In the genomic region with DNA sequence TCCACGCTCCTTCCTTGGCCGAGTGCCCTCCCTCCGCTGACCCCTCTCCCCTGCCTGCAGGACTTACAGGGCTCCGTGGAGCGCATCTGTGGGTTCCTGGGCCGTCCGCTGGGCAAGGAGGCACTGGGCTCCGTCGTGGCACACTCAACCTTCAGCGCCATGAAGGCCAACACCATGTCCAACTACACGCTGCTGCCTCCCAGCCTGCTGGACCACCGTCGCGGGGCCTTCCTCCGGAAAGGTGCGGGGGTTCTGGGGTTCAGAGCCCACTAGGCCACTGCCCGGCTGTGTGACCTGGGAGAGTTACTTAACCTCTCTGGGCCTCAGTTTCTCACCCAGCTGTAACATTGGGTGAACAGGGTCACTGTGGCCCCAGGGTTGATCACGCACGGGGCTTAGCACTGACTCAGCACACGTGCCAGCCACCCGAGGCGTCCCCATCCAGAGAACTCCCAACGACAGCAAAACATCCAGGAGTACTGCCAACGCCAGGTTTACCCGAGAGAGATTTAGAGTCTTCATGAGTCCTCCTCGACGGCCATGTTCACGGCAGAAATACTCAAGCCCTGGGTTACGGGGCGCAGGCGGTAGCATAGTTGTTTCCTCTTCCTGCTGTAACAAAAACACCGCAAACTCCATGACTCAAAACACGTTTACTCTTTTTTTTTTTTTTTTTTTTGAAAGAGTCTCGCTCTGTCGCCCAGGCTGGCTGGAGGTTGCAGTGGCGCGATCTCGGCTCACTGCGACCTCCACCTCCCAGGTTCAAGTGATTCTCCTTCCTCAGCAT, we compare ENCODE assay signal across 14 cellular contexts. TPM values are rescaled to one million over a fixed set of nuclear protein-coding genes. Genes with fewer than 3 reads are reported as not detected.
A peak's percentile ranks its signal among the peaks of the same experiment; 100 is the strongest.
DNase-seq lines count a peak whose midpoint lies in the region; ATAC-seq lines count a peak whose summit lies in the region.
"Had no signal": no experiment of that assay in that cellular context is flagged by ENCODE, and none has a peak within 500 bp of the region (broad histone marks: within the 10 kb centered on the region; RNA-seq: fewer than 3 reads in every experiment).

No MANE protein-coding gene starts in this region.

- ATAC-seq in activated naive CD8-positive, alpha-beta T cell treated with anti-CD3 and anti-CD28 coated beads, Interleukin-2, amount 10 ng/mL, durations not matched to agents 7 days and 5 days (ENCODE audit: low read depth) = peak; percentile 60
- ATAC-seq in HG02870 (IDR thresholded peaks at IDR 0.05; ENCODE audit: unreplicated experiment) = no peak
- ATAC-seq: PC-3 had no signal

- H3K9me3 Mint-ChIP-seq in activated naive CD8-positive, alpha-beta T cell treated with anti-CD3 and anti-CD28 coated beads, Interleukin-2, amount 10 ng/mL, durations not matched to agents 7 days and 5 days = no peaks in the 10 kb centered on the region

- no peaks in the 10 kb centered on the region for H3K36me3 Mint-ChIP-seq in activated naive CD8-positive, alpha-beta T cell treated with anti-CD3 and anti-CD28 coated beads, Interleukin-2, amount 10 ng/mL, durations not matched to agents 7 days and 5 days

- peaks cover 2% of the 10 kb centered on the region for H3K27me3 Mint-ChIP-seq in activated naive CD8-positive, alpha-beta T cell treated with anti-CD3 and anti-CD28 coated beads, Interleukin-2, amount 10 ng/mL, durations not matched to agents 7 days and 5 days

- DNase-seq in activated gamma-delta T cell treated with Interleukin-2 at 50 U/mL for 16 hours (peak; percentile 26), activated gamma-delta T cell (lab: John Stamatoyannopoulos, UW) (no peak), T-helper 22 cell (ENCODE audit: low read depth) (peak; percentile 38), NCI-H524 treated with DMSO at 0.1 percent for 48 hours (lab: John Stamatoyannopoulos, UW) (no peak), NCI-H1436 treated with DMSO at 0.1 percent for 48 hours (lab: John Stamatoyannopoulos, UW) (no peak)
- no peak for DNase-seq in activated naive CD8-positive, alpha-beta T cell treated with anti-CD3 and anti-CD28 coated beads, Interleukin-2, amount 10 ng/mL, durations not matched to agents 7 days and 5 days
- DNase-seq in stimulated activated naive CD4-positive, alpha-beta T cell treated with Interleukin-2 at 50 U/mL for 16 hours (lab: John Stamatoyannopoulos, UW) = peak; percentile 54
- DNase-seq: ACHN, GDM1, NCI-H1092 treated with DMSO at 0.1 percent for 48 hours, PC-3, tibial artery had no signal

- H3K27ac Mint-ChIP-seq in activated naive CD8-positive, alpha-beta T cell treated with anti-CD3 and anti-CD28 coated beads, Interleukin-2, amount 10 ng/mL, durations not matched to agents 7 days and 5 days = peak overlapping the region; percentile 19

- POLR2A ChIA-PET in activated naive CD8-positive, alpha-beta T cell treated with anti-CD3 and anti-CD28 coated beads, Interleukin-2, amount 10 ng/mL, durations not matched to agents 7 days and 5 days (lab: Charles Lee) = no interaction called here

- peaks cover 2% of the 10 kb centered on the region for H3K4me1 Mint-ChIP-seq in activated naive CD8-positive, alpha-beta T cell treated with anti-CD3 and anti-CD28 coated beads, Interleukin-2, amount 10 ng/mL, durations not matched to agents 7 days and 5 days

- H3K4me3 Mint-ChIP-seq in activated naive CD8-positive, alpha-beta T cell treated with anti-CD3 and anti-CD28 coated beads, Interleukin-2, amount 10 ng/mL, durations not matched to agents 7 days and 5 days = peak overlapping the region; percentile 76

RNA-seq across cellular contexts. Expression of a gene that starts 9.7 kb away (rescaled TPM):
- total RNA-seq in activated naive CD8-positive, alpha-beta T cell treated with anti-CD3 and anti-CD28 coated beads, Interleukin-2, amount 10 ng/mL, durations not matched to agents 7 days and 5 days = not detected
- total RNA-seq: fibroblast of lung, PC-3 had no signal

RNA-seq across cellular contexts. Expression of a gene that starts 18.0 kb away (rescaled TPM):
- total RNA-seq in activated naive CD8-positive, alpha-beta T cell treated with anti-CD3 and anti-CD28 coated beads, Interleukin-2, amount 10 ng/mL, durations not matched to agents 7 days and 5 days = 1 to 10 TPM; 2.7 to 3.6 TPM

RNA-seq across cellular contexts. Expression of a gene that starts 22.1 kb away (rescaled TPM):
- total RNA-seq in activated naive CD8-positive, alpha-beta T cell treated with anti-CD3 and anti-CD28 coated beads, Interleukin-2, amount 10 ng/mL, durations not matched to agents 7 days and 5 days = 1,000 to 10,000 TPM; 1,565 to 1,587 TPM

RNA-seq across cellular contexts. Expression of a gene that starts 22.4 kb away (rescaled TPM):
- 10 to 100 TPM; 31.4 to 31.8 TPM for total RNA-seq in activated naive CD8-positive, alpha-beta T cell treated with anti-CD3 and anti-CD28 coated beads, Interleukin-2, amount 10 ng/mL, durations not matched to agents 7 days and 5 days

RNA-seq across cellular contexts. Expression of a gene that starts 40.3 kb away (rescaled TPM):
- 10 to 100 TPM; 34.0 to 34.8 TPM for total RNA-seq in activated naive CD8-positive, alpha-beta T cell treated with anti-CD3 and anti-CD28 coated beads, Interleukin-2, amount 10 ng/mL, durations not matched to agents 7 days and 5 days

Comparison
In these comparisons a context has a peak if more than half of its experiments do, and no peak if none do; other contexts are left out.
1. DNase-seq: peak in activated gamma-delta T cell treated with Interleukin-2 at 50 U/mL for 16 hours (single experiment), T-helper 22 cell (single experiment) and stimulated activated naive CD4-positive, alpha-beta T cell treated with Interleukin-2 at 50 U/mL for 16 hours (single experiment); none in activated gamma-delta T cell (single experiment), activated naive CD8-positive, alpha-beta T cell treated with anti-CD3 and anti-CD28 coated beads, Interleukin-2, amount 10 ng/mL, durations not matched to agents 7 days and 5 days (single experiment), NCI-H524 treated with DMSO at 0.1 percent for 48 hours (single experiment) and NCI-H1436 treated with DMSO at 0.1 percent for 48 hours (single experiment).